In the genomic region with DNA sequence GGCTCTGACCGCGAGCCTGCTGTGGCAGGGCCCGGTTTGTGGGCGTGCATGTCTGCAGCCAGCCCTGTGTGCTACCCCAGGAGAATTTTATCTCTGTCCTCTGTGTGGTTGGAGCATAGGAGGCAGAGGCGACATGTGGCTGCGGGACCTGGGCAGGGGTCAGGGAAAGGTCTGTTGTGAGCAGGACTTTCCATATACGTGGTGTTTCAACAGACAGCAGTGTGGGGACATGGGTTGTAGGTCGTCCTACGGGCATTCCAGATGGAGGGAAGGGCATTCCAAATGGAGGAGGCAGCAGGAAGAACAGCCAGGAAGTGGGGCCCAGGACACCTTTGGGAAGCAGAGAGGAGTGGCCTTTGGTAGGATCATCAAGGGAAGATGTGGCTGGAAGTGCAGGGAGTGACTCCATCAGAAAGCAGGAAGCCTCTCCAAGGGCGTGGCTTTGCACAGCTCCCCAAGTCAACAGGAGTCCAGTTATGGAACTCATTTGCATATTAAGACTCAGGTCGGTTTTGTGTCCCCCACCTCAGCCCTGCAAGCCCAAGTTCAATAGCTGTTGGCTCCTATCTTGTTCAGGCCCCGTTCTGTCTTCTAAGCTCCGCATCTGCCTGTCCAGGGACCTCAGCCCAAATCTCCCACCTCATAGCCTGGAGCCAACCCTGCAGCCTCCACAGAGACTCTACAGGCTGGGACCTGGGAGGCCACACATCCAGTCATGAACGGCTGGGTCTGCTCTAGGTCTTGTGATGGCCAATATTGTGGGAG, we compare ENCODE assay signal across 22 cellular contexts.
DNase-seq lines count a peak whose midpoint lies in the region; TF ChIP-seq lines count a peak whose summit lies in the region.
"Had no signal": no experiment of that assay in that cellular context is flagged by ENCODE, and none has a peak within 500 bp of the region (broad histone marks: within the 10 kb centered on the region; RNA-seq: fewer than 3 reads in every experiment).

No MANE protein-coding gene starts in this region.

- WGBS in suprapubic skin: 81% methylated on average over 13 of the region's 14 CpGs
- no CpG with 5 or more reads among the region's 14 CpGs for WGBS in mesendoderm (ENCODE audit: extremely low coverage, insufficient coverage, low lambda C conversion rate)

- no peak overlapping the region for H2BK15ac ChIP-seq in mesendoderm (replicated peaks; ENCODE audit: low read depth)

- H4K5ac ChIP-seq in mesendoderm (ENCODE audit: low read length): no peak overlapping the region

- TF ChIP-seq POLR2A in suprapubic skin (IDR thresholded peaks at IDR 0.05): no peak

- H3K4me2 ChIP-seq in Karpas-422 (ENCODE audit: low read depth, low read length, poor library complexity, severe bottlenecking): no peak overlapping the region
- H3K4me2 ChIP-seq in mesendoderm (ENCODE audit: low read length): no peak overlapping the region

- DNase-seq in GM03348 (ENCODE audit: low spot score): peak; percentile 3
- peak; percentile 21 for DNase-seq in OCI-M1 (lab: John Stamatoyannopoulos, UW)
- peak; percentile 28 for DNase-seq in islet precursor cell
- peak; percentile 44 to 70 for DNase-seq in suprapubic skin (ENCODE audit: low spot score in 2 of 2)
- no peak for DNase-seq in Karpas-422
- no peak for DNase-seq in mesendoderm
- DNase-seq in NCI-H226: no peak
- DNase-seq: activated CD4-positive, alpha-beta T cell treated with anti-CD3 and anti-CD28 coated beads for 1 hour; activated naive CD8-positive, alpha-beta T cell treated with anti-CD3 and anti-CD28 coated beads for 36 hours; Calu3; GM23248; HFFc6; hippocampal formation; midbrain; naive thymus-derived CD4-positive, alpha-beta T cell; NCI-H146; PC-3; retina; T-helper 17 cell; trophoblast cell had no signal

- H3K27ac ChIP-seq in suprapubic skin (no peak overlapping the region), Karpas-422 (ENCODE audit: low read length) (no peak overlapping the region), mesendoderm (ENCODE audit: low read depth, low read length) (no peak overlapping the region)
- H3K27ac ChIP-seq: cardiac muscle cell, GM23248 had no signal

- H3K4me3 ChIP-seq in suprapubic skin: no peak overlapping the region
- H3K4me3 ChIP-seq in Karpas-422 (ENCODE audit: low read length): no peak overlapping the region
- H3K4me3 ChIP-seq in mesendoderm (ENCODE audit: low read length): no peak overlapping the region
- H3K4me3 ChIP-seq: cardiac muscle cell, GM12878, GM23248 had no signal

- no peaks in the 10 kb centered on the region for H3K9me2 ChIP-seq in Karpas-422 (replicated peaks; ENCODE audit: insufficient read depth, low read length)

- H3K4me1 ChIP-seq in suprapubic skin: peaks cover 10% of the 10 kb centered on the region
- H3K4me1 ChIP-seq in Karpas-422 (ENCODE audit: low read length): peaks cover 9% of the 10 kb centered on the region
- H3K4me1 ChIP-seq in mesendoderm (ENCODE audit: control insufficient read depth, low read depth, low read length): peaks cover 8% of the 10 kb centered on the region

- H3K79me2 ChIP-seq in Karpas-422 (ENCODE audit: low read length) (no peaks in the 10 kb centered on the region), mesendoderm (ENCODE audit: control insufficient read depth, insufficient read depth, low read length) (no peaks in the 10 kb centered on the region)

- no peak overlapping the region for H3K56ac ChIP-seq in mesendoderm (ENCODE audit: low read length)

- no peak for TF ChIP-seq CTCF in suprapubic skin (IDR thresholded peaks at IDR 0.05)

- H3K18ac ChIP-seq in mesendoderm (ENCODE audit: low read length): no peak overlapping the region

- no peak overlapping the region for H3K23ac ChIP-seq in mesendoderm (ENCODE audit: low read length)

- no peak overlapping the region for H2BK120ac ChIP-seq in mesendoderm (ENCODE audit: low read depth, low read length)

- H3K79me1 ChIP-seq in mesendoderm (ENCODE audit: low read length): no peaks in the 10 kb centered on the region

- no peak for TF ChIP-seq EP300 in suprapubic skin (IDR thresholded peaks at IDR 0.05)

- no peak overlapping the region for H2AK5ac ChIP-seq in mesendoderm (ENCODE audit: low read length)

- H3K9ac ChIP-seq in Karpas-422 (ENCODE audit: low read length): no peak overlapping the region
- no peak overlapping the region for H3K9ac ChIP-seq in mesendoderm (ENCODE audit: low read length)
- H3K9ac ChIP-seq: GM23248 had no signal

- H4K20me1 ChIP-seq in Karpas-422 (ENCODE audit: insufficient read depth, low read depth, low read length): no peaks in the 10 kb centered on the region

- H2AFZ ChIP-seq in Karpas-422 (ENCODE audit: low read length): no peak overlapping the region
- H2AFZ ChIP-seq: GM23248 had no signal

- H3K9me3 ChIP-seq in suprapubic skin: no peaks in the 10 kb centered on the region
- no peaks in the 10 kb centered on the region for H3K9me3 ChIP-seq in Karpas-422 (ENCODE audit: low read length)

- no peak overlapping the region for H4K8ac ChIP-seq in mesendoderm (ENCODE audit: low read depth, low read length)

- H3K27me3 ChIP-seq in suprapubic skin: no peaks in the 10 kb centered on the region
- H3K27me3 ChIP-seq in Karpas-422 (ENCODE audit: low read length): no peaks in the 10 kb centered on the region
- no peaks in the 10 kb centered on the region for H3K27me3 ChIP-seq in mesendoderm (ENCODE audit: insufficient read depth, low read length, poor library complexity)
- H3K27me3 ChIP-seq: cardiac muscle cell had no signal

- no peak overlapping the region for H2BK5ac ChIP-seq in mesendoderm (ENCODE audit: low read length)

- H3K36me3 ChIP-seq in suprapubic skin: no peaks in the 10 kb centered on the region
- no peaks in the 10 kb centered on the region for H3K36me3 ChIP-seq in Karpas-422 (ENCODE audit: insufficient read depth, low read length)
- no peaks in the 10 kb centered on the region for H3K36me3 ChIP-seq in mesendoderm (ENCODE audit: control insufficient read depth, insufficient read depth, low read length)
- H3K36me3 ChIP-seq: cardiac muscle cell had no signal

- no peak overlapping the region for H3K4ac ChIP-seq in mesendoderm (ENCODE audit: low read depth, low read length)

Comparison
In these comparisons a context has a peak if more than half of its experiments do, and no peak if none do; other contexts are left out.
1. DNase-seq: peak in GM03348 (single experiment), OCI-M1 (single experiment), islet precursor cell (single experiment) and suprapubic skin (2 of 2); none in Karpas-422 (single experiment), mesendoderm (single experiment) and NCI-H226 (single experiment).